ENCODE assay signal across 27 cellular contexts in genomic region chr3:14767245-14767593, GRCh38. TPM values are rescaled to one million over a fixed set of nuclear protein-coding genes. Genes with fewer than 3 reads are reported as not detected.
DNase-seq lines count a peak whose midpoint lies in the region; ATAC-seq and TF ChIP-seq lines count a peak whose summit lies in the region.
"Had no signal": no experiment of that assay in that cellular context is flagged by ENCODE, and none has a peak within 500 bp of the region (broad histone marks: within the 10 kb centered on the region; RNA-seq: fewer than 3 reads in every experiment).

No MANE protein-coding gene starts in this region.

- in situ Hi-C loops in Panc1 (cut with HindIII; ENCODE audit: low pct_unique_long_range_greater_than_20kb, low sequenced_read_pairs) = no loop called here

- no peaks in the 10 kb centered on the region for H3K79me2 ChIP-seq in SK-N-SH (ENCODE audit: insufficient read depth)

- TF ChIP-seq CTCF in SK-N-SH (IDR thresholded peaks at IDR 0.05) (no peak), GM10248 (IDR thresholded peaks at IDR 0.05; ENCODE audit: control extremely low read depth, extremely low read depth, low read depth, missing control alignments) (no peak), Panc1 (IDR thresholded peaks at IDR 0.05) (no peak)

- TF ChIP-seq RAD21 in SK-N-SH (IDR thresholded peaks at IDR 0.05; ENCODE audit: low read length) = no peak

- TF ChIP-seq EP300 in SK-N-SH (IDR thresholded peaks at IDR 0.05; ENCODE audit: borderline replicate concordance in 1 of 2, low read depth in 1 of 2, low read length in 1 of 2) = no peak

- no peaks in the 10 kb centered on the region for H4K20me1 ChIP-seq in SK-N-SH (ENCODE audit: insufficient read depth)

- no peaks in the 10 kb centered on the region for H3K9me2 ChIP-seq in SK-N-SH

- DNase-seq in SK-N-SH (peak; percentile 9), GM10248 (ENCODE audit: extremely low spot score) (peak; percentile 22), Panc1 (ENCODE audit: low read depth, low spot score) (no peak), ecto neural progenitor cell (ENCODE audit: low spot score) (no peak), iPS-NIHi7 (ENCODE audit: extremely low spot score) (no peak), mesenteric fat pad (ENCODE audit: low spot score) (no peak)
- DNase-seq: ACHN; BE2C; Calu3; DMS153; MV-4-11; NCI-H1105; NCI-H1436 treated with DMSO at 0.1 percent for 48 hours; NCI-H187 treated with DMSO at 0.1 percent for 48 hours; NCI-H2171 treated with DMSO at 0.1 percent for 48 hours; NCI-H345; NCI-H510A treated with DMSO at 0.1 percent for 48 hours; NK-92 treated with Interleukin-12 subunit alpha and Interleukin-12 subunit beta, amount 100 ng/mL, for 24 hours; SIG-M5 had no signal

- H3K4me3 ChIP-seq in SK-N-SH (ENCODE audit: low read depth in 2 of 2, low read length in 1 of 2) (no peak overlapping the region), Panc1 (ENCODE audit: low read depth in 2 of 2, low read length in 2 of 2) (no peak overlapping the region), thymus (ENCODE audit: low read length) (no peak overlapping the region)
- H3K4me3 ChIP-seq: K562, Peyer's patch, SK-N-MC had no signal

- H3K27ac ChIP-seq in SK-N-SH (ENCODE audit: low read depth in 2 of 2, low read length in 1 of 2) = no peak overlapping the region
- H3K27ac ChIP-seq in Panc1 (ENCODE audit: low read length) = no peak overlapping the region
- peak overlapping the region; percentile 92 for H3K27ac ChIP-seq in thymus (ENCODE audit: low read depth)
- H3K27ac ChIP-seq: 22Rv1, Peyer's patch, SK-N-MC had no signal

- BruUV-seq in Panc1 (replicated peaks; lab: Mats Ljungman, UMichigan) = no TSS peak

- H3K27me3 ChIP-seq in SK-N-SH (ENCODE audit: insufficient read depth) = no peaks in the 10 kb centered on the region
- H3K27me3 ChIP-seq in Panc1 (ENCODE audit: control insufficient read depth, insufficient read depth, low read length) = no peaks in the 10 kb centered on the region
- H3K27me3 ChIP-seq in thymus (ENCODE audit: control insufficient read depth, insufficient read depth) = no peaks in the 10 kb centered on the region
- H3K27me3 ChIP-seq: BE2C, Peyer's patch had no signal

- no peak overlapping the region for H3K9ac ChIP-seq in SK-N-SH

- CTCF ChIA-PET in SK-N-SH (lab: Yijun Ruan, JAX) (interaction anchor here (0.9 to 2.6 kb wide), 4 partner anchors 24 to 154 kb away, joined by 3 to 10 read pairs (median 5); no protein-coding TSS in a partner anchor), GM10248 (lab: Yijun Ruan, JAX) (interaction anchor here (12.7 kb wide), 1 partner anchor 14 kb away, joined by 73 read pairs; no protein-coding TSS in a partner anchor), Panc1 (lab: Charles Lee) (no interaction called here)

- H3K9me3 ChIP-seq in SK-N-SH (no peaks in the 10 kb centered on the region), Panc1 (ENCODE audit: control insufficient read depth, insufficient read depth, low read depth, low read length) (no peaks in the 10 kb centered on the region), thymus (ENCODE audit: control insufficient read depth) (no peaks in the 10 kb centered on the region)
- H3K9me3 ChIP-seq: BE2C, Peyer's patch had no signal

- POLR2A ChIA-PET in SK-N-SH (lab: Yijun Ruan, JAX) (no interaction called here), GM10248 (lab: Yijun Ruan, JAX) (no interaction called here), Panc1 (lab: Charles Lee) (no interaction called here)

- H3K4me2 ChIP-seq in SK-N-SH = no peak overlapping the region

- intact Hi-C loops in Panc1 (cut with micrococcal nuclease; ENCODE audit: unreplicated experiment) = no loop called here

- 14% methylated on average over 1 of the region's 1 CpG for WGBS in SK-N-SH (ENCODE audit: low lambda C conversion rate)
- WGBS in thymus = 81% methylated on average over 1 of the region's 1 CpG

- H3F3A ChIP-seq in SK-N-SH (replicated peaks; ENCODE audit: insufficient read depth) = no peaks in the 10 kb centered on the region

- no peak overlapping the region for H2AFZ ChIP-seq in SK-N-SH (ENCODE audit: low read depth)

- ATAC-seq in SK-N-SH treated with all-trans-retinoic acid at 6 μM for 48 hours = no peak
- ATAC-seq in Panc1 = 0 out of 2 replicates have a peak, but pooled peaks have one; percentile 8
- ATAC-seq: K562 had no signal

- H3K4me1 ChIP-seq in SK-N-SH (ENCODE audit: control insufficient read depth in 1 of 2, insufficient read depth in 2 of 2, low read depth in 1 of 2, low read length in 1 of 2) (peaks cover 0 to 6% of the 10 kb centered on the region in 2 experiments; a peak in 1 of 4 replicates), Panc1 (ENCODE audit: control insufficient read depth, insufficient read depth, low read length) (no peaks in the 10 kb centered on the region), thymus (ENCODE audit: control insufficient read depth, insufficient read depth, low read length) (peaks cover 45% of the 10 kb centered on the region)
- H3K4me1 ChIP-seq: BE2C, Peyer's patch had no signal

- H3K36me3 ChIP-seq in SK-N-SH (replicated peaks in 1 of 2; ENCODE audit: control insufficient read depth in 1 of 2, insufficient read depth in 2 of 2, low read length in 1 of 2) (no peaks in the 10 kb centered on the region), Panc1 (ENCODE audit: control insufficient read depth, insufficient read depth, low read length) (no peaks in the 10 kb centered on the region), thymus (ENCODE audit: control insufficient read depth, insufficient read depth) (no peaks in the 10 kb centered on the region)
- H3K36me3 ChIP-seq: BE2C, Peyer's patch had no signal

TF ChIP-seq in SK-N-SH, 30 proteins besides CTCF, POLR2A, EP300 and RAD21 (continues in another document):
- TF ChIP-seq, protein P1, sequence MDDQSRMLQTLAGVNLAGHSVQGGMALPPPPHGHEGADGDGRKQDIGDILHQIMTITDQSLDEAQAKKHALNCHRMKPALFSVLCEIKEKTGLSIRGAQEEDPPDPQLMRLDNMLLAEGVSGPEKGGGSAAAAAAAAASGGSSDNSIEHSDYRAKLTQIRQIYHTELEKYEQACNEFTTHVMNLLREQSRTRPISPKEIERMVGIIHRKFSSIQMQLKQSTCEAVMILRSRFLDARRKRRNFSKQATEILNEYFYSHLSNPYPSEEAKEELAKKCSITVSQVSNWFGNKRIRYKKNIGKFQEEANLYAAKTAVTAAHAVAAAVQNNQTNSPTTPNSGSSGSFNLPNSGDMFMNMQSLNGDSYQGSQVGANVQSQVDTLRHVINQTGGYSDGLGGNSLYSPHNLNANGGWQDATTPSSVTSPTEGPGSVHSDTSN (IDR thresholded peaks at IDR 0.05) = no peak
- TF ChIP-seq RXRA (IDR thresholded peaks at IDR 0.05; ENCODE audit: borderline replicate concordance, low read depth) (no peak), FOXJ3 (CRISPR knock-in tag; IDR thresholded peaks at IDR 0.05) (no peak), FOSL2 (IDR thresholded peaks at IDR 0.05; ENCODE audit: borderline replicate concordance, low read depth) (no peak)
- TF ChIP-seq, protein P2, sequence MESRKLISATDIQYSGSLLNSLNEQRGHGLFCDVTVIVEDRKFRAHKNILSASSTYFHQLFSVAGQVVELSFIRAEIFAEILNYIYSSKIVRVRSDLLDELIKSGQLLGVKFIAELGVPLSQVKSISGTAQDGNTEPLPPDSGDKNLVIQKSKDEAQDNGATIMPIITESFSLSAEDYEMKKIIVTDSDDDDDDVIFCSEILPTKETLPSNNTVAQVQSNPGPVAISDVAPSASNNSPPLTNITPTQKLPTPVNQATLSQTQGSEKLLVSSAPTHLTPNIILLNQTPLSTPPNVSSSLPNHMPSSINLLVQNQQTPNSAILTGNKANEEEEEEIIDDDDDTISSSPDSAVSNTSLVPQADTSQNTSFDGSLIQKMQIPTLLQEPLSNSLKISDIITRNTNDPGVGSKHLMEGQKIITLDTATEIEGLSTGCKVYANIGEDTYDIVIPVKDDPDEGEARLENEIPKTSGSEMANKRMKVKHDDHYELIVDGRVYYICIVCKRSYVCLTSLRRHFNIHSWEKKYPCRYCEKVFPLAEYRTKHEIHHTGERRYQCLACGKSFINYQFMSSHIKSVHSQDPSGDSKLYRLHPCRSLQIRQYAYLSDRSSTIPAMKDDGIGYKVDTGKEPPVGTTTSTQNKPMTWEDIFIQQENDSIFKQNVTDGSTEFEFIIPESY (IDR thresholded peaks at IDR 0.05; ENCODE audit: borderline replicate concordance, low read depth) = no peak

TF ChIP-seq in SK-N-SH treated with all-trans-retinoic acid at 6 μM for 48 hours, 23 proteins besides CTCF, POLR2A, EP300 and RAD21:
- no peak for TF ChIP-seq ZC3H10 (CRISPR knock-in tag; IDR thresholded peaks at IDR 0.05)
TF ChIP-seq in SK-N-SH treated with all-trans-retinoic acid at 6 μM for 48 hours: peak in this region for 0.

RNA-seq across cellular contexts. Expression of gene FGD5, which starts 51.5 kb away (rescaled TPM):
- polyA plus RNA-seq in SK-N-SH (2012; rRNA removed) (not detected in 2 replicates), thymus (2.9 TPM)
- 0.01 TPM in 1 of 2 replicates, not detected in the other for polyA plus RNA-seq in SK-N-SH (2012; cell fraction: cytosol; rRNA removed)
- polyA plus RNA-seq in SK-N-SH (2012; cell fraction: nucleus; rRNA removed) = not detected in 2 replicates
- total RNA-seq in Panc1 (2021; ENCODE audit: unreplicated experiment) (0.77 TPM), mesenteric fat pad (38.6 TPM)
- 0.16 TPM for polyA plus RNA-seq in Panc1 (2012; ENCODE audit: insufficient read length)
- total RNA-seq: Calu3, LHCN-M2, MCF 10A had no signal
- polyA plus RNA-seq: K562 had no signal

Comparison
In these comparisons a context has a peak if more than half of its experiments do, and no peak if none do; other contexts are left out.
1. DNase-seq: peak in SK-N-SH (single experiment) and GM10248 (single experiment); none in Panc1 (single experiment), ecto neural progenitor cell (single experiment), iPS-NIHi7 (single experiment) and mesenteric fat pad (single experiment).
2. RNA of gene FGD5, which starts 51.5 kb away (total RNA-seq): 38.6 TPM in mesenteric fat pad (single experiment); 0.77 TPM in Panc1 (single experiment); every median in the first group is over 10 times any median in the second.